18 cellular contexts compared by ENCODE assay signal in genomic region chr18:26794210-26795101, GRCh38.
"Had no signal": no experiment of that assay in that cellular context is flagged by ENCODE, and none has a peak within 500 bp of the region (broad histone marks: within the 10 kb centered on the region; RNA-seq: fewer than 3 reads in every experiment).

No MANE protein-coding gene starts in this region.

- H3K9me3 ChIP-seq: right atrium auricular region had no signal

- H3K4me1 ChIP-seq: gastroesophageal sphincter, right atrium auricular region, spleen, tibial nerve had no signal

- ATAC-seq: gastroesophageal sphincter; naive thymus-derived CD8-positive, alpha-beta T cell had no signal

- DNase-seq: activated CD4-positive, alpha-beta T cell treated with anti-CD3 and anti-CD28 coated beads for 4 hours; activated CD4-positive, alpha-beta T cell treated with anti-CD3 and anti-CD28 coated beads, Interleukin-2, amount 50 U/mL, for 4 hours; activated effector memory CD4-positive, alpha-beta T cell treated with anti-CD3 and anti-CD28 coated beads, Interleukin-2, amount 50 U/mL, for 16 hours; activated naive CD4-positive, alpha-beta T cell treated with anti-CD3 and anti-CD28 coated beads for 36 hours; activated naive CD8-positive, alpha-beta T cell treated with anti-CD3 and anti-CD28 coated beads for 36 hours; activated T-cell treated with anti-CD3 and anti-CD28 coated beads, Interleukin-2, amount 50 U/mL, for 1 hour; brain microvascular endothelial cell; caudate nucleus; endodermal cell; hippocampal formation; midbrain; naive thymus-derived CD8-positive, alpha-beta T cell; spleen; stimulated activated naive CD4-positive, alpha-beta T cell; T-helper 2 cell had no signal

- H3K4me3 ChIP-seq: gastroesophageal sphincter, right atrium auricular region, spleen, tibial nerve had no signal

- H3K36me3 ChIP-seq: brain microvascular endothelial cell, gastroesophageal sphincter, right atrium auricular region, spleen, tibial nerve had no signal
